ENCODE assay signal across 9 cellular contexts in the genomic region with DNA sequence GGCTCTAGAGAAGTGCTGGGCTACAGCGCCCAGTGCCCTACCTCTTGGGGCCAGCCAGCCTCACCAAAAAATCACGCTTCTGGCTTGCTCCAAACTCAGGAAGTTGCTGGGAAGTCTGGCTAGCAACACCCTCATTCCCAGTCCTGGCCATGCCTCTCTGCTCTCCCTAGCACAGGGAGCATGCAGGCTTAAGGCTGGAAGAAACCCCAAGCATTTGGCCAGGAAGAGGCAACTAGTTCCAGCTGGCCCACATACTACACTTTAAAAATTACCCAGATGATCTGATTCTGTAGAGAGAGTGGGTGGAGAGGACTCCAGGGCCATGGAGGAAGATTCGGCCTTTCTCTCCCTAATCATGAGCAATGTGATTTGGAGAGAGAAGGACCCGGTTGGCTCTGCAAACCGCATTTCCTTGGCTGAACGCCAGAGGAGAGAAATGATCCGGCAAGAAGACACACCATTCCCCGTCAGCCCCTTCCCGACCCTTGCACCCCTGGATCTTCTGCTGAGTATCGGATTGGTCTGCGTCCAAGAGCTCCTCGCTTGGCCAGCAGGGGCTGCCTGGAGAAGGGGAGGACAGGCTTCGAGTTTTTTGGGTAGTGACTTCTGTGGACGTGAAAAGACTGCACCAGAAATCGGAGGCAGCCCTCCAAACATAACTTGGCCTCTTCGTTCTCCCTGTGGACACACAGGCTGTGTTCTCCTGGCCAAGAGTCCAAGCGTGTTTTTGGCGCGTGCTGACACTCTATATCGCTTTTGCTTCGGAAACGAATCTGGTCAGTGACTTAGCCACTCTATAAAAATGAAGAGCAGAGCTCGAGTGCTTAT.
A peak's percentile ranks its signal among the peaks of the same experiment; 100 is the strongest.
DNase-seq lines count a peak whose midpoint lies in the region; ATAC-seq and TF ChIP-seq lines count a peak whose summit lies in the region.
"Had no signal": no experiment of that assay in that cellular context is flagged by ENCODE, and none has a peak within 500 bp of the region (broad histone marks: within the 10 kb centered on the region; RNA-seq: fewer than 3 reads in every experiment).

No MANE protein-coding gene starts in this region.

- TF ChIP-seq POLR2A in esophagus muscularis mucosa (IDR thresholded peaks at IDR 0.05; ENCODE audit: low read depth) = no peak

- DNase-seq in RPMI8226 (peak; percentile 37), esophagus muscularis mucosa (ENCODE audit: extremely low spot score) (no peak), lung (ENCODE audit: low spot score) (peak; percentile 70), thoracic aorta (ENCODE audit: low spot score) (peak; percentile 15), OCI-M2 (lab: John Stamatoyannopoulos, UW; ENCODE audit: unreplicated experiment) (no peak), D341Med (ENCODE audit: low spot score) (no peak)
- DNase-seq in effector CD8-positive, alpha-beta T cell (lab: John Stamatoyannopoulos, UW) = no peak
- DNase-seq: occipital lobe had no signal

- H3K4me1 ChIP-seq in esophagus muscularis mucosa (peaks cover 13 to 33% (median 29%) of the 10 kb centered on the region in 4 donors), lung (ENCODE audit: control insufficient read depth in 2 of 2, insufficient read depth in 2 of 2, low read length in 2 of 2) (peaks cover 0 to 6% of the 10 kb centered on the region in 2 donors), thoracic aorta (ENCODE audit: control insufficient read depth in 1 of 2, low read depth in 2 of 2) (peaks cover 5 to 23% of the 10 kb centered on the region in 2 donors)

- H3K36me3 ChIP-seq in esophagus muscularis mucosa (no peaks in the 10 kb centered on the region), lung (ENCODE audit: control insufficient read depth in 2 of 2, insufficient read depth in 2 of 2, low read length in 2 of 2) (no peaks in the 10 kb centered on the region), thoracic aorta (no peaks in the 10 kb centered on the region)

- no peak for TF ChIP-seq EP300 in esophagus muscularis mucosa (IDR thresholded peaks at IDR 0.05)

- H3K9me3 ChIP-seq in esophagus muscularis mucosa (no peaks in the 10 kb centered on the region), lung (ENCODE audit: control insufficient read depth in 2 of 2, insufficient read depth in 1 of 2, low read length in 1 of 2) (no peaks in the 10 kb centered on the region), thoracic aorta (no peaks in the 10 kb centered on the region)

- no peaks in the 10 kb centered on the region for H3K27me3 ChIP-seq in esophagus muscularis mucosa
- H3K27me3 ChIP-seq in lung (ENCODE audit: control insufficient read depth, insufficient read depth) = no peaks in the 10 kb centered on the region
- no peaks in the 10 kb centered on the region for H3K27me3 ChIP-seq in thoracic aorta (replicated peaks; ENCODE audit: insufficient read depth)

- ATAC-seq in lung (ENCODE audit: insufficient read depth, low FRiP score) = peak; percentile 70
- ATAC-seq in thoracic aorta (ENCODE audit: insufficient number of reproducible peaks, low FRiP score, low read depth) = peak; percentile 56
- ATAC-seq in GM21737 (IDR thresholded peaks at IDR 0.05; ENCODE audit: unreplicated experiment) = no peak

- 47% methylated on average over 22 of the region's 23 CpGs for WGBS in esophagus muscularis mucosa
- WGBS in lung, 2 donors = 64 to 78% methylated on average over 23 of the region's 23 CpGs

- intact Hi-C loops in esophagus muscularis mucosa (cut with DNase I) = loop anchor here (5.0 to 10.0 kb wide), 3 partner anchors 257 to 1959 kb away; no protein-coding TSS in a partner anchor

- H3K4me3 ChIP-seq in esophagus muscularis mucosa (peak overlapping the region; percentile 31 to 45 (median 36)), lung (no peak overlapping the region), thoracic aorta (peak overlapping the region; percentile 64)

- peak overlapping the region; percentile 39 to 76 (median 60) for H3K27ac ChIP-seq in esophagus muscularis mucosa (replicated peaks in 1 of 4)
- H3K27ac ChIP-seq in lung (ENCODE audit: low read depth in 1 of 2, low read length in 1 of 2) = peak overlapping the region in 1 of 2 donors; percentile 58
- peak overlapping the region; percentile 13 to 23 for H3K27ac ChIP-seq in thoracic aorta

- TF ChIP-seq CTCF in esophagus muscularis mucosa (IDR thresholded peaks at IDR 0.05) (peak in 1 of 3 experiments; percentile 42), lung (IDR thresholded peaks at IDR 0.05; ENCODE audit: control extremely low read depth, extremely low read depth) (no peak), thoracic aorta (IDR thresholded peaks at IDR 0.05) (peak; percentile 45)

Comparison
In these comparisons a context has a peak if more than half of its experiments do, and no peak if none do; other contexts are left out.
1. DNase-seq: peak in RPMI8226 (single experiment), lung (single experiment) and thoracic aorta (single experiment); none in esophagus muscularis mucosa (single experiment), OCI-M2 (single experiment), D341Med (single experiment) and effector CD8-positive, alpha-beta T cell (single experiment).